In genomic region chr10:69318087-69318996, GRCh38 we compare ENCODE assay signal across 8 cellular contexts. TPM values are rescaled to one million over a fixed set of nuclear protein-coding genes. Genes with fewer than 3 reads are reported as not detected.
A peak's percentile ranks its signal among the peaks of the same experiment; 100 is the strongest.
DNase-seq lines count a peak whose midpoint lies in the region; ATAC-seq, FAIRE-seq and TF ChIP-seq lines count a peak whose summit lies in the region.

No MANE protein-coding gene starts in this region.

- no peak for TF ChIP-seq CTCF in pancreas (IDR thresholded peaks at IDR 0.05)
- no peak for TF ChIP-seq CTCF in tibial artery (IDR thresholded peaks at IDR 0.05)

- H3K9me3 Mint-ChIP-seq in activated naive CD4-positive, alpha-beta T cell treated with anti-CD3 and anti-CD28 coated beads, Interleukin-2, amount 50 U/mL, for 72 hours, result no peaks in the 10 kb centered on the region

- intact Hi-C loops in Right ventricle myocardium inferior (cut with DNase I), result loop anchor here (5.0 kb wide), 4 partner anchors 44 to 81 kb away; no protein-coding TSS in a partner anchor
- intact Hi-C loops in pancreas (cut with DNase I), result no loop called here
- intact Hi-C loops in tibial artery (cut with DNase I; ENCODE audit: low total_unique reads), result loop anchor here (5.0 kb wide), 2 partner anchors 54 to 76 kb away; no protein-coding TSS in a partner anchor

- TF ChIP-seq POLR2A in H54 (IDR thresholded peaks at IDR 0.05; ENCODE audit: low read depth, low read length), result peak; percentile 80

- H3K36me3 ChIP-seq in pancreas (no peaks in the 10 kb centered on the region), tibial artery (no peaks in the 10 kb centered on the region)

- DNase-seq in GM03348 (ENCODE audit: low spot score) (peak; percentile 99), H54 (ENCODE audit: insufficient read length, low spot score) (peak; percentile 96), M059J (ENCODE audit: low read depth) (peak; percentile 80), Right ventricle myocardium inferior (ENCODE audit: missing footprints) (peak; percentile 96), pancreas (peak; percentile 84 to 94 (median 90)), tibial artery (peak; percentile 88 to 95)
- DNase-seq in activated naive CD4-positive, alpha-beta T cell treated with anti-CD3 and anti-CD28 coated beads, Interleukin-2, amount 50 U/mL, for 72 hours (ENCODE audit: low spot score in 2 of 2), result peak; percentile 92 to 94

- H3K27ac Mint-ChIP-seq in activated naive CD4-positive, alpha-beta T cell treated with anti-CD3 and anti-CD28 coated beads, Interleukin-2, amount 50 U/mL, for 72 hours, result peak overlapping the region; percentile 86 to 99

- H3K27me3 ChIP-seq in pancreas (no peaks in the 10 kb centered on the region), tibial artery (no peaks in the 10 kb centered on the region)

- H3K4me3 ChIP-seq in pancreas (peak overlapping the region; percentile 51 to 83 (median 72)), tibial artery (peak overlapping the region; percentile 85 to 91)

- 7 to 10% methylated on average over 81 to 108 of the region's 108 CpGs for WGBS in pancreas, 2 donors

- H3K4me1 ChIP-seq in pancreas (peaks cover 4 to 13% (median 9%) of the 10 kb centered on the region in 3 donors), tibial artery (peaks cover 4 to 48% (median 31%) of the 10 kb centered on the region in 4 donors)

- peak overlapping the region; percentile 80 to 83 (median 80) for H3K27ac ChIP-seq in pancreas
- H3K27ac ChIP-seq in tibial artery, result peak overlapping the region; percentile 91 to 95

- H3K36me3 Mint-ChIP-seq in activated naive CD4-positive, alpha-beta T cell treated with anti-CD3 and anti-CD28 coated beads, Interleukin-2, amount 50 U/mL, for 72 hours, result peaks cover 20 to 22% of the 10 kb centered on the region in 2 donors

- peak; percentile 90 for ATAC-seq in SK-N-SH treated with all-trans-retinoic acid at 6 μM for 48 hours
- ATAC-seq in activated naive CD4-positive, alpha-beta T cell treated with anti-CD3 and anti-CD28 coated beads, Interleukin-2, amount 50 U/mL, for 72 hours, result peak; percentile 83 to 91
- ATAC-seq in Right ventricle myocardium inferior, result peak; percentile 98
- ATAC-seq in pancreas, result peak; percentile 95 to 97 (median 96)

- H3K9me3 ChIP-seq in pancreas (no peaks in the 10 kb centered on the region), tibial artery (no peaks in the 10 kb centered on the region)

- no peak for FAIRE-seq in H54 (lab: Jason Lieb, UNC)
- FAIRE-seq in pancreas (lab: Jason Lieb, UNC), result no peak

TF ChIP-seq in SK-N-SH treated with all-trans-retinoic acid at 6 μM for 48 hours, 23 proteins besides CTCF, POLR2A, EP300 and RAD21:
- TF ChIP-seq, protein P1, sequence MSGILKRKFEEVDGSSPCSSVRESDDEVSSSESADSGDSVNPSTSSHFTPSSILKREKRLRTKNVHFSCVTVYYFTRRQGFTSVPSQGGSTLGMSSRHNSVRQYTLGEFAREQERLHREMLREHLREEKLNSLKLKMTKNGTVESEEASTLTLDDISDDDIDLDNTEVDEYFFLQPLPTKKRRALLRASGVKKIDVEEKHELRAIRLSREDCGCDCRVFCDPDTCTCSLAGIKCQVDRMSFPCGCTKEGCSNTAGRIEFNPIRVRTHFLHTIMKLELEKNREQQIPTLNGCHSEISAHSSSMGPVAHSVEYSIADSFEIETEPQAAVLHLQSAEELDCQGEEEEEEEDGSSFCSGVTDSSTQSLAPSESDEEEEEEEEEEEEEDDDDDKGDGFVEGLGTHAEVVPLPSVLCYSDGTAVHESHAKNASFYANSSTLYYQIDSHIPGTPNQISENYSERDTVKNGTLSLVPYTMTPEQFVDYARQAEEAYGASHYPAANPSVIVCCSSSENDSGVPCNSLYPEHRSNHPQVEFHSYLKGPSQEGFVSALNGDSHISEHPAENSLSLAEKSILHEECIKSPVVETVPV (CRISPR knock-in tag; IDR thresholded peaks at IDR 0.05), result no peak
- TF ChIP-seq PPARA (CRISPR knock-in tag; IDR thresholded peaks at IDR 0.05; ENCODE audit: borderline replicate concordance) (no peak), ZNF70 (CRISPR knock-in tag; IDR thresholded peaks at IDR 0.05) (no peak), ZFP3 (CRISPR knock-in tag; IDR thresholded peaks at IDR 0.05) (no peak), ISL1 (CRISPR knock-in tag; IDR thresholded peaks at IDR 0.05) (no peak), SNAI2 (CRISPR knock-in tag; IDR thresholded peaks at IDR 0.05) (no peak), ZNF8 (CRISPR knock-in tag; IDR thresholded peaks at IDR 0.05) (no peak), BACH2 (CRISPR knock-in tag; IDR thresholded peaks at IDR 0.05; ENCODE audit: borderline replicate concordance) (no peak), ARNTL (CRISPR knock-in tag; IDR thresholded peaks at IDR 0.05; ENCODE audit: borderline replicate concordance, low read depth) (no peak)
- TF ChIP-seq, protein P2, sequence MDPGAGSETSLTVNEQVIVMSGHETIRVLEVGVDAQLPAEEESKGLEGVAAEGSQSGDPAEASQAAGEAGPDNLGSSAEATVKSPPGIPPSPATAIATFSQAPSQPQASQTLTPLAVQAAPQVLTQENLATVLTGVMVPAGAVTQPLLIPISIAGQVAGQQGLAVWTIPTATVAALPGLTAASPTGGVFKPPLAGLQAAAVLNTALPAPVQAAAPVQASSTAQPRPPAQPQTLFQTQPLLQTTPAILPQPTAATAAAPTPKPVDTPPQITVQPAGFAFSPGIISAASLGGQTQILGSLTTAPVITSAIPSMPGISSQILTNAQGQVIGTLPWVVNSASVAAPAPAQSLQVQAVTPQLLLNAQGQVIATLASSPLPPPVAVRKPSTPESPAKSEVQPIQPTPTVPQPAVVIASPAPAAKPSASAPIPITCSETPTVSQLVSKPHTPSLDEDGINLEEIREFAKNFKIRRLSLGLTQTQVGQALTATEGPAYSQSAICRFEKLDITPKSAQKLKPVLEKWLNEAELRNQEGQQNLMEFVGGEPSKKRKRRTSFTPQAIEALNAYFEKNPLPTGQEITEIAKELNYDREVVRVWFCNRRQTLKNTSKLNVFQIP (CRISPR knock-in tag; IDR thresholded peaks at IDR 0.05; ENCODE audit: borderline replicate concordance, low read depth), result no peak

RNA-seq across cellular contexts. Expression of gene HK1, which starts 40.0 kb away (rescaled TPM):
- total RNA-seq in M059J (2014; rRNA removed; shearing (Covaris generic)), result 46.9 and 70.9 TPM in 2 replicates
- total RNA-seq in activated naive CD4-positive, alpha-beta T cell treated with anti-CD3 and anti-CD28 coated beads, Interleukin-2, amount 50 U/mL, for 72 hours, result 100 to 1,000 TPM; 157 to 235 TPM
- 186 TPM for total RNA-seq in Right ventricle myocardium inferior
- 10 to 100 TPM in 3 of 6 donors, 1 to 10 TPM in 3; 7.2 to 18.1 (median 10.6) TPM for total RNA-seq in pancreas
- polyA plus RNA-seq in pancreas, result 1 to 10 TPM; 6.7 to 8.8 TPM

Comparison
In these comparisons a context has a peak if more than half of its experiments do, and no peak if none do; other contexts are left out.
1. Peak in every context shown above with its lines: DNase-seq, ATAC-seq, H3K4me3 ChIP-seq and H3K27ac ChIP-seq.
2. intact Hi-C loops: an anchor here in Right ventricle myocardium inferior (5.0 kb wide) and tibial artery (5.0 kb wide); none called in pancreas.